In the genomic region with DNA sequence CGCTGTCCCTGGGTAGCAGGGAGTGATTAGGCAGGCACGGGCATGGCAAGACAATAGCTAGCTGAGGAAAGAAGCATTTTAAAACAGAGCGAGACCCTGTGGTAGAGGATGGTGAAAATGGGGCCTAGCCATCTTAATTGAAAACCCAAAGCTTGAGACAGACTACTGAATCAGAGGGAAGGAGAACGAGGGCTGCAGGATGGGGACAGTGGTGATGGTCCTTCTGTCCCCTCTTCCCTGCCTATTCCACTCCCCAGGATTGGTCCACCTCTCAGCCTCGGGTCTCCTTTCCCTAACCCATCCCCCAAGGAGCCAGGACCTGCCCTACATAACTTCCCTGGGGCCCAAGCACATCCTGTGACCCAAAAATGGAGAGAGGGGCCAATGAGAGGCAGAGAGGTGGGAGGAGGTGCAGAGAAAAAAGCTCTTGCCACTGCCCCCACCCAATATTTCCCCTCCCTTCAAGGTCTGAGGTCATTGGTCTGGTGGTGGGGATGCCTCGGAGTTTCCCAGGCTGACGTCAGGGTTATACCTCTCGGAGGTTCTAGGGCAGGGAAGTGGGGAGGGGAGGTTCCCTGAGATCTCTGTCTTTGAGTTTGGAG, we compare ENCODE assay signal across 8 cellular contexts. TPM values are rescaled to one million over a fixed set of nuclear protein-coding genes. Genes with fewer than 3 reads are reported as not detected.
DNase-seq lines count a peak whose midpoint lies in the region; ATAC-seq and TF ChIP-seq lines count a peak whose summit lies in the region.

No MANE protein-coding gene starts in this region.

- TF ChIP-seq CTCF in OCI-LY1 (IDR thresholded peaks at IDR 0.05; ENCODE audit: low read length): no peak
- TF ChIP-seq CTCF in MCF 10A (IDR thresholded peaks at IDR 0.05; ENCODE audit: unreplicated experiment): no peak
- TF ChIP-seq CTCF in upper lobe of left lung (IDR thresholded peaks at IDR 0.05): no peak

- POLR2A ChIA-PET in MCF 10A (lab: Yijun Ruan, JAX): interaction anchor here (0.6 to 3.4 kb wide), 17 partner anchors 11 to 276 kb away, joined by 3 to 20 read pairs (median 6); a partner anchor contains a TSS

- no peaks in the 10 kb centered on the region for H3K9me2 ChIP-seq in OCI-LY1 (ENCODE audit: low read depth, low read length)

- ATAC-seq in CD4-positive, CD25-positive, alpha-beta regulatory T cell (ENCODE audit: low read depth in 2 of 2): no peak
- no peak for ATAC-seq in upper lobe of left lung (ENCODE audit: low FRiP score in 2 of 2)
- no peak for ATAC-seq in HG02759 (IDR thresholded peaks at IDR 0.05; ENCODE audit: unreplicated experiment)

- 0 out of 2 replicates have a peak, but pooled peaks cover 5% of the 10 kb centered on the region for H3K79me2 ChIP-seq in OCI-LY1 (ENCODE audit: insufficient read depth, low read length)

- H4K8ac ChIP-seq in mesenchymal stem cell (ENCODE audit: low read length): peak overlapping the region; percentile 96

- H3K18ac ChIP-seq in mesenchymal stem cell (ENCODE audit: low read depth in 1 of 2, low read length in 2 of 2): peak overlapping the region; percentile 56 to 93

- peak overlapping the region; percentile 79 to 90 for H3K4ac ChIP-seq in mesenchymal stem cell (ENCODE audit: low read depth in 1 of 2, low read length in 2 of 2)

- peak overlapping the region; percentile 82 for H2AK5ac ChIP-seq in mesenchymal stem cell (ENCODE audit: low read length, severe bottlenecking)

- WGBS in mesenchymal stem cell: 14% methylated on average over 7 of the region's 8 CpGs
- 47 to 51% methylated on average over 8 of the region's 8 CpGs for WGBS in upper lobe of left lung, 2 donors

- peak overlapping the region in 1 of 2 experiments; percentile 35 for H3K23ac ChIP-seq in mesenchymal stem cell (ENCODE audit: low read length in 2 of 2)

- peak overlapping the region; percentile 94 to 97 (median 95) for H3K4me3 Mint-ChIP-seq in CD4-positive, CD25-positive, alpha-beta regulatory T cell
- H3K4me3 Mint-ChIP-seq in MCF 10A (ENCODE audit: unreplicated experiment): peak overlapping the region; percentile 94

- peaks cover 17 to 82% (median 50%) of the 10 kb centered on the region in 4 donors for H3K4me1 Mint-ChIP-seq in CD4-positive, CD25-positive, alpha-beta regulatory T cell
- peaks cover 31% of the 10 kb centered on the region for H3K4me1 Mint-ChIP-seq in MCF 10A (ENCODE audit: insufficient read depth, unreplicated experiment)

- H3K36me3 ChIP-seq in CD4-positive, CD25-positive, alpha-beta regulatory T cell (ENCODE audit: control insufficient read depth, insufficient read depth, low read length): peaks cover 27% of the 10 kb centered on the region
- H3K36me3 ChIP-seq in OCI-LY1 (ENCODE audit: insufficient read depth, low read length) (peaks cover 4% of the 10 kb centered on the region; the same call in 1 of the 2 replicates), mesenchymal stem cell (ENCODE audit: control insufficient read depth in 1 of 2, insufficient read depth in 2 of 2, low read depth in 1 of 2, low read length in 2 of 2) (peaks cover 32 to 53% of the 10 kb centered on the region in 2 experiments), upper lobe of left lung (peaks cover 6 to 26% (median 19%) of the 10 kb centered on the region in 4 donors)

- no peak for TF ChIP-seq EP300 in upper lobe of left lung (IDR thresholded peaks at IDR 0.05)

- H3F3A ChIP-seq in OCI-LY1 (ENCODE audit: insufficient read depth, low read length): no peaks in the 10 kb centered on the region

- H3K4me2 ChIP-seq in OCI-LY1 (ENCODE audit: low read length) (peak overlapping the region; percentile 85), mesenchymal stem cell (ENCODE audit: low read length, poor library complexity, severe bottlenecking) (peak overlapping the region; percentile 69)

- intact Hi-C loops in MCF 10A (cut with micrococcal nuclease): loop anchor here (1.0 to 2.0 kb wide), 2 partner anchors 28 to 153 kb away; a partner anchor contains a TSS

- H2BK12ac ChIP-seq in mesenchymal stem cell (ENCODE audit: low read length in 2 of 2): peak overlapping the region; percentile 73 to 94

- peak overlapping the region; percentile 99 to 100 (median 100) for H3K27ac Mint-ChIP-seq in CD4-positive, CD25-positive, alpha-beta regulatory T cell
- peak overlapping the region; percentile 98 for H3K27ac Mint-ChIP-seq in MCF 10A (ENCODE audit: low read depth, unreplicated experiment)

- H3K14ac ChIP-seq in mesenchymal stem cell (ENCODE audit: low read length in 2 of 2): peak overlapping the region in 1 of 2 experiments; percentile 31

- no peaks in the 10 kb centered on the region for H3K9me3 ChIP-seq in CD4-positive, CD25-positive, alpha-beta regulatory T cell (ENCODE audit: control insufficient read depth in 2 of 2, low read length in 2 of 2)
- H3K9me3 ChIP-seq in OCI-LY1 (ENCODE audit: low read length) (no peaks in the 10 kb centered on the region), mesenchymal stem cell (ENCODE audit: control insufficient read depth, low read length) (no peaks in the 10 kb centered on the region), upper lobe of left lung (no peaks in the 10 kb centered on the region)

- peaks cover 0 to 1% (median 0%) of the 10 kb centered on the region in 7 donors for H3K9me3 Mint-ChIP-seq in CD4-positive, CD25-positive, alpha-beta regulatory T cell
- no peaks in the 10 kb centered on the region for H3K9me3 Mint-ChIP-seq in MCF 10A (ENCODE audit: unreplicated experiment)

- peak overlapping the region; percentile 56 for H2BK120ac ChIP-seq in mesenchymal stem cell (ENCODE audit: low read depth, low read length)

- peak overlapping the region; percentile 76 for H3K9ac ChIP-seq in OCI-LY1 (ENCODE audit: low read length)
- H3K9ac ChIP-seq in mesenchymal stem cell (ENCODE audit: low read length): peak overlapping the region; percentile 92

- no peak overlapping the region for H2AFZ ChIP-seq in OCI-LY1 (ENCODE audit: low read length)
- H2AFZ ChIP-seq in mesenchymal stem cell (ENCODE audit: low read depth, low read length): no peak overlapping the region

- peak overlapping the region; percentile 97 for H3K27ac ChIP-seq in CD4-positive, CD25-positive, alpha-beta regulatory T cell (ENCODE audit: insufficient read depth, low read length, poor library complexity, severe bottlenecking)
- H3K27ac ChIP-seq in OCI-LY1 (ENCODE audit: low read depth, low read length, poor library complexity, severe bottlenecking) (peak overlapping the region; percentile 71), mesenchymal stem cell (ENCODE audit: low read length, poor library complexity, severe bottlenecking) (peak overlapping the region; percentile 87), upper lobe of left lung (peak overlapping the region; percentile 84 to 96 (median 94))

- H2BK5ac ChIP-seq in mesenchymal stem cell (ENCODE audit: low read depth, low read length, poor library complexity, severe bottlenecking): peak overlapping the region; percentile 48

- H3K4me1 ChIP-seq in CD4-positive, CD25-positive, alpha-beta regulatory T cell (ENCODE audit: control insufficient read depth, insufficient read depth, low read length, poor library complexity, severe bottlenecking): peaks cover 63% of the 10 kb centered on the region
- H3K4me1 ChIP-seq in OCI-LY1 (ENCODE audit: insufficient read depth, low read length, severe bottlenecking): peaks cover 50% of the 10 kb centered on the region
- peaks cover 27% of the 10 kb centered on the region for H3K4me1 ChIP-seq in mesenchymal stem cell (ENCODE audit: control insufficient read depth, insufficient read depth, low read depth, low read length)
- peaks cover 25 to 45% (median 36%) of the 10 kb centered on the region in 4 donors for H3K4me1 ChIP-seq in upper lobe of left lung

- BruUV-seq in MCF 10A (replicated peaks; lab: Mats Ljungman, UMichigan): TSS peak; percentile 81

- DNase-seq in CD4-positive, CD25-positive, alpha-beta regulatory T cell: peak; percentile 35 to 71 (median 39)
- DNase-seq in MCF 10A (ENCODE audit: unreplicated experiment) (no peak), mesenchymal stem cell (peak; percentile 92), upper lobe of left lung (no peak), ecto neural progenitor cell (ENCODE audit: low spot score) (no peak), NCI-H748 (lab: John Stamatoyannopoulos, UW; ENCODE audit: unreplicated experiment) (no peak)

- H4K20me1 ChIP-seq in OCI-LY1 (ENCODE audit: insufficient read depth, low read length): no peaks in the 10 kb centered on the region

- no peak for TF ChIP-seq POLR2A in upper lobe of left lung (IDR thresholded peaks at IDR 0.05)

- peak overlapping the region; percentile 87 for H2BK15ac ChIP-seq in mesenchymal stem cell (ENCODE audit: low read depth, poor library complexity, severe bottlenecking)

- peaks cover 14% of the 10 kb centered on the region for H3K27me3 Mint-ChIP-seq in CD4-positive, CD25-positive, alpha-beta regulatory T cell
- no peaks in the 10 kb centered on the region for H3K27me3 Mint-ChIP-seq in MCF 10A (ENCODE audit: insufficient read depth, unreplicated experiment)

- peak overlapping the region; percentile 77 for H3K4me3 ChIP-seq in CD4-positive, CD25-positive, alpha-beta regulatory T cell (ENCODE audit: low read depth, low read length)
- H3K4me3 ChIP-seq in OCI-LY1 (ENCODE audit: low read depth, low read length, poor library complexity, severe bottlenecking) (peak overlapping the region; percentile 58), mesenchymal stem cell (ENCODE audit: insufficient read depth in 1 of 2, low read depth in 1 of 2, low read length in 2 of 2) (peak overlapping the region in 1 of 2 experiments; percentile 99), upper lobe of left lung (peak overlapping the region in 3 of 4 donors; percentile 74 to 76 (median 76))

- no peaks in the 10 kb centered on the region for H3K27me3 ChIP-seq in CD4-positive, CD25-positive, alpha-beta regulatory T cell (ENCODE audit: control insufficient read depth, insufficient read depth, low read length)
- no peaks in the 10 kb centered on the region for H3K27me3 ChIP-seq in OCI-LY1 (ENCODE audit: insufficient read depth, low read length)
- no peaks in the 10 kb centered on the region for H3K27me3 ChIP-seq in mesenchymal stem cell (ENCODE audit: control insufficient read depth in 1 of 2, insufficient read depth in 1 of 2, low read length in 2 of 2)
- H3K27me3 ChIP-seq in upper lobe of left lung: no peaks in the 10 kb centered on the region

- H3K36me3 Mint-ChIP-seq in CD4-positive, CD25-positive, alpha-beta regulatory T cell: peaks cover 15% of the 10 kb centered on the region
- H3K36me3 Mint-ChIP-seq in MCF 10A (ENCODE audit: insufficient read depth, unreplicated experiment): peaks cover 26% of the 10 kb centered on the region

- H3K79me1 ChIP-seq in mesenchymal stem cell (replicated peaks; ENCODE audit: low read length, poor library complexity, severe bottlenecking): peaks cover 25% of the 10 kb centered on the region

- CTCF ChIA-PET in MCF 10A (lab: Yijun Ruan, JAX): interaction anchor here (0.6 to 0.7 kb wide), 3 partner anchors 95 to 405 kb away, joined by 3 read pairs; no protein-coding TSS in a partner anchor

- peak overlapping the region; percentile 96 for H4K91ac ChIP-seq in mesenchymal stem cell (ENCODE audit: low read length)

RNA-seq across cellular contexts. Expression of a gene that starts 0.9 kb away (rescaled TPM):
- total RNA-seq in CD4-positive, CD25-positive, alpha-beta regulatory T cell: 202 TPM
- polyA plus RNA-seq in CD4-positive, CD25-positive, alpha-beta regulatory T cell: 100 to 1,000 TPM; 435 to 529 (median 489) TPM
- total RNA-seq in MCF 10A (2022) (212 and 231 TPM in 2 replicates), upper lobe of left lung (100 to 1,000 TPM in 4 of 6 donors, 10 to 100 TPM in 2; 53.4 to 171 (median 112) TPM)
- polyA plus RNA-seq in mesenchymal stem cell (2013, experiment 1 of 2): 472 TPM
- 480 TPM for polyA plus RNA-seq in mesenchymal stem cell (2013, experiment 2 of 2)

RNA-seq across cellular contexts. Expression of a gene that starts 1.1 kb away (rescaled TPM):
- total RNA-seq in CD4-positive, CD25-positive, alpha-beta regulatory T cell: 81.4 TPM
- under 1 TPM; 0.48 to 0.82 (median 0.63) TPM for polyA plus RNA-seq in CD4-positive, CD25-positive, alpha-beta regulatory T cell
- total RNA-seq in MCF 10A (2022) (6.7 and 9.9 TPM in 2 replicates), upper lobe of left lung (10 to 100 TPM in 5 of 6 donors, 1 to 10 TPM in 1; 8.2 to 57.6 (median 19.5) TPM)
- 18.5 TPM for polyA plus RNA-seq in mesenchymal stem cell (2013, experiment 1 of 2)
- 19.0 TPM for polyA plus RNA-seq in mesenchymal stem cell (2013, experiment 2 of 2)

RNA-seq across cellular contexts. Expression of a gene that starts 8.0 kb away (rescaled TPM):
- total RNA-seq in CD4-positive, CD25-positive, alpha-beta regulatory T cell: 403 TPM
- polyA plus RNA-seq in CD4-positive, CD25-positive, alpha-beta regulatory T cell: 10 to 100 TPM; 41.5 to 72.2 (median 64.1) TPM
- total RNA-seq in MCF 10A (2022) (28.9 and 33.9 TPM in 2 replicates), upper lobe of left lung (100 to 1,000 TPM in 1 of 6 donors, 10 to 100 TPM in 5; 61.7 to 150 (median 65.5) TPM)
- 43.1 TPM for polyA plus RNA-seq in mesenchymal stem cell (2013, experiment 1 of 2)
- 40.9 TPM for polyA plus RNA-seq in mesenchymal stem cell (2013, experiment 2 of 2)

RNA-seq across cellular contexts. Expression of a gene that starts 27.2 kb away (rescaled TPM):
- 8.7 TPM for total RNA-seq in CD4-positive, CD25-positive, alpha-beta regulatory T cell
- polyA plus RNA-seq in CD4-positive, CD25-positive, alpha-beta regulatory T cell: 1 to 10 TPM in 3 of 4 donors, under 1 TPM in 1; 0.41 to 3.9 (median 1.3) TPM
- total RNA-seq in MCF 10A (2022) (20.3 and 27.1 TPM in 2 replicates), upper lobe of left lung (10 to 100 TPM in 1 of 6 donors, 1 to 10 TPM in 5; 1.2 to 11.8 (median 4.4) TPM)
- polyA plus RNA-seq in mesenchymal stem cell (2013, experiment 1 of 2): 4.9 TPM
- 5.1 TPM for polyA plus RNA-seq in mesenchymal stem cell (2013, experiment 2 of 2)

RNA-seq across cellular contexts. Expression of a gene that starts 35.6 kb away (rescaled TPM):
- 8.6 TPM for total RNA-seq in CD4-positive, CD25-positive, alpha-beta regulatory T cell
- 10 to 100 TPM in 1 of 4 donors, 1 to 10 TPM in 3; 4.5 to 11.7 (median 6.8) TPM for polyA plus RNA-seq in CD4-positive, CD25-positive, alpha-beta regulatory T cell
- 7.5 and 8.3 TPM in 2 replicates for total RNA-seq in MCF 10A (2022)
- polyA plus RNA-seq in mesenchymal stem cell (2013, experiment 1 of 2): 3.6 TPM
- 3.9 TPM for polyA plus RNA-seq in mesenchymal stem cell (2013, experiment 2 of 2)
- 1 to 10 TPM; 3.2 to 8.7 (median 6.1) TPM for total RNA-seq in upper lobe of left lung

Comparison
In these comparisons a context has a peak if more than half of its experiments do, and no peak if none do; other contexts are left out.
1. DNase-seq: peak in CD4-positive, CD25-positive, alpha-beta regulatory T cell (3 of 3) and mesenchymal stem cell (single experiment); none in MCF 10A (single experiment), upper lobe of left lung (0 of 2), ecto neural progenitor cell (single experiment) and NCI-H748 (single experiment).
2. Peak in every context shown above with its lines, with median percentiles within 50 percentile points of each other: H3K27ac ChIP-seq.